Comparison of ENCODE assay signal across 20 cellular contexts in the genomic region with DNA sequence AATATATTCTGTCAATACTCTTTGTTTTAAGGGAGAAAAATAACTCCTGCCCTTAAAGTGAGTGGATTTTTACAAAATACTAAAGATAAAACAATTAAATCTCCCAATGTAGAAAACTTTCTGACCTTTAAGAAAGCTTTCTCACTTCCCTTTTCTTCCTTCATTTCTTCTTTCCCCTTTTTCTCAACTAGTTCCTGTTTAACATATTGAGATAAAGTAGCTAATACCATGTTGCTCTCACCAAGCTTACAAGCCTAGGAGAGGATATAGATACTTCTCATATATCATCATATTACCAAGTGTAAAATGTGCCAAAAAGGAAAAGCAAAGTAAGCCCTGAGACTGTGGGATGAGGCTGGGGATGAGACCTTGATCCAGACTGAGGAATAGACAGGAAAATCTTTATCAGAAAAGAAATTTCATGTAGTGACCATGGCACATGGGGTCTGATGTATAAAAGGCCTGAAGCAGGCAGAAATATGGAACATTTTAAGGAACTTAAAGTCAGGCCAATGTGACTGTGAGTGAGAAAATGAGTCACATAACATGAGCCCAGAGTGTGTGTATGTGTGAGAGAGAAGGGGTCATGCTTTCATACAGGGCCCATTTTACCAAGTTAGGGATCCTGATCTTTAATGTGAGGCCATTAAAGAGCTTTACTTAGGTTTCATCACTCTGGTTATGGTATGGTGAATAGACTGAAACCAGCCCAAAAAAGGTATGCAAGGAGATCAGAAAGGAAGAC. TPM values are rescaled to one million over a fixed set of nuclear protein-coding genes. Genes with fewer than 3 reads are reported as not detected.
"Had no signal": no experiment of that assay in that cellular context is flagged by ENCODE, and none has a peak within 500 bp of the region (broad histone marks: within the 10 kb centered on the region; RNA-seq: fewer than 3 reads in every experiment).

No MANE protein-coding gene starts in this region.

- ATAC-seq: activated CD4-positive, CD25-positive, alpha-beta regulatory T cell treated with anti-CD3 and anti-CD28 coated beads, Interleukin-2, amount 50 U/mL, for 24 hours; left lung; naive thymus-derived CD8-positive, alpha-beta T cell had no signal

- H3K4me3 Mint-ChIP-seq: activated naive CD8-positive, alpha-beta T cell treated with anti-CD3 and anti-CD28 coated beads, Interleukin-2, amount 10 ng/mL, durations not matched to agents 7 days and 5 days; central memory CD8-positive, alpha-beta T cell; naive thymus-derived CD8-positive, alpha-beta T cell had no signal

- H3K4me1 Mint-ChIP-seq: activated naive CD8-positive, alpha-beta T cell treated with anti-CD3 and anti-CD28 coated beads, Interleukin-2, amount 10 ng/mL, durations not matched to agents 7 days and 5 days; central memory CD8-positive, alpha-beta T cell; naive thymus-derived CD8-positive, alpha-beta T cell had no signal

- H3K27ac Mint-ChIP-seq: activated naive CD8-positive, alpha-beta T cell treated with anti-CD3 and anti-CD28 coated beads, Interleukin-2, amount 10 ng/mL, durations not matched to agents 7 days and 5 days; naive thymus-derived CD8-positive, alpha-beta T cell had no signal

- H3K27ac ChIP-seq: brain microvascular endothelial cell, coronary artery, esophagus squamous epithelium, left lung, tibial artery, vagina had no signal

- H3K27me3 Mint-ChIP-seq: activated naive CD8-positive, alpha-beta T cell treated with anti-CD3 and anti-CD28 coated beads, Interleukin-2, amount 10 ng/mL, durations not matched to agents 7 days and 5 days; central memory CD8-positive, alpha-beta T cell; naive thymus-derived CD8-positive, alpha-beta T cell had no signal

- H3K4me1 ChIP-seq: esophagus squamous epithelium, left lung, tibial artery, vagina had no signal

- H3K9me3 ChIP-seq: tibial artery, vagina had no signal

- DNase-seq: activated CD4-positive, alpha-beta T cell treated with anti-CD3 and anti-CD28 coated beads, Interleukin-2, amount 50 U/mL, for 1 hour; activated naive CD4-positive, alpha-beta T cell; activated naive CD8-positive, alpha-beta T cell treated with anti-CD3 and anti-CD28 coated beads, Interleukin-2, amount 10 ng/mL, durations not matched to agents 7 days and 5 days; brain microvascular endothelial cell; esophagus squamous epithelium; hypothalamus; kidney; left lung; naive thymus-derived CD8-positive, alpha-beta T cell; stimulated activated CD4-positive, alpha-beta T cell treated with anti-CD3 and anti-CD28 coated beads, Interleukin-2, amount 100 ng/mL, for 48 hours; stimulated activated naive CD4-positive, alpha-beta T cell; tibial artery had no signal

- H3K27me3 ChIP-seq: brain microvascular endothelial cell, esophagus squamous epithelium, left lung, tibial artery, vagina had no signal

- H3K4me3 ChIP-seq: coronary artery, esophagus squamous epithelium, left lung, tibial artery, vagina had no signal

- H3K36me3 Mint-ChIP-seq: activated naive CD8-positive, alpha-beta T cell treated with anti-CD3 and anti-CD28 coated beads, Interleukin-2, amount 10 ng/mL, durations not matched to agents 7 days and 5 days; naive thymus-derived CD8-positive, alpha-beta T cell had no signal

- H3K36me3 ChIP-seq: brain microvascular endothelial cell, esophagus squamous epithelium, left lung, tibial artery, vagina had no signal

RNA-seq across cellular contexts. Expression of gene RPL10L, which starts 1.6 kb away (rescaled TPM):
- total RNA-seq: activated CD8-positive, alpha-beta memory T cell treated with anti-CD3 and anti-CD28 coated beads for 36 hours; activated naive CD8-positive, alpha-beta T cell treated with anti-CD3 and anti-CD28 coated beads, Interleukin-2, amount 10 ng/mL, durations not matched to agents 7 days and 5 days; endothelial cell of umbilical vein; esophagus squamous epithelium; kidney; left lung; mucosa of gallbladder; naive thymus-derived CD8-positive, alpha-beta T cell; subcutaneous adipose tissue; vagina had no signal
- polyA plus RNA-seq: endothelial cell of umbilical vein; naive thymus-derived CD8-positive, alpha-beta T cell had no signal
